ENCODE assay signal across 23 cellular contexts in genomic region chr20:19780261-19780660, GRCh38. TPM values are rescaled to one million over a fixed set of nuclear protein-coding genes. Genes with fewer than 3 reads are reported as not detected.
DNase-seq lines count a peak whose midpoint lies in the region; ATAC-seq, FAIRE-seq and TF ChIP-seq lines count a peak whose summit lies in the region.
"Had no signal": no experiment of that assay in that cellular context is flagged by ENCODE, and none has a peak within 500 bp of the region (broad histone marks: within the 10 kb centered on the region; RNA-seq: fewer than 3 reads in every experiment).

No MANE protein-coding gene starts in this region.

- no TSS peak for BruUV-seq in GM12878 (replicated peaks; lab: Mats Ljungman, UMichigan)
- BruUV-seq in PC-9 (replicated peaks; lab: Mats Ljungman, UMichigan), result no TSS peak

- no peaks in the 10 kb centered on the region for H3K36me3 ChIP-seq in GM12878 (ENCODE audit: control insufficient read depth in 2 of 2, insufficient read depth in 2 of 2, low read length in 1 of 2)
- H3K36me3 ChIP-seq in mesenchymal stem cell (ENCODE audit: control insufficient read depth in 1 of 2, insufficient read depth in 2 of 2, low read depth in 1 of 2, low read length in 2 of 2), result no peaks in the 10 kb centered on the region
- H3K36me3 ChIP-seq in transverse colon, result no peaks in the 10 kb centered on the region
- H3K36me3 ChIP-seq in PC-9 (ENCODE audit: low read depth), result no peaks in the 10 kb centered on the region
- H3K36me3 ChIP-seq: upper lobe of right lung had no signal

- H3K4me1 ChIP-seq in GM12878 (ENCODE audit: control insufficient read depth, insufficient read depth, low read length) (peaks cover 12% of the 10 kb centered on the region; the same call in 1 of the 2 replicates), mesenchymal stem cell (ENCODE audit: control insufficient read depth, insufficient read depth, low read depth, low read length) (peaks cover 31% of the 10 kb centered on the region), transverse colon (peaks cover 5 to 54% (median 28%) of the 10 kb centered on the region in 4 donors), PC-9 (replicated peaks; ENCODE audit: insufficient read depth) (peaks cover 34% of the 10 kb centered on the region)

- no peak overlapping the region for H2BK5ac ChIP-seq in mesenchymal stem cell (ENCODE audit: low read depth, low read length, poor library complexity, severe bottlenecking)

- CTCF ChIA-PET in GM12878 (lab: Yijun Ruan, JAX) (interaction anchor here (0.7 to 2.5 kb wide), 20 partner anchors 8 to 238 kb away, joined by 3 to 12 read pairs (median 3); partner anchors contain the start of gene RIN2), PC-9 (lab: Charles Lee) (interaction anchor here (0.5 to 0.6 kb wide), 2 partner anchors 20 to 371 kb away, joined by 3 to 4 read pairs; no protein-coding TSS in a partner anchor)

- SMC1A ChIA-PET in GM12878 (lab: Charles Lee; ENCODE audit: uncharacterized antibody, unreplicated experiment), result interaction anchor here (0.6 to 2.8 kb wide), 27 partner anchors 9 to 272 kb away, joined by 3 to 22 read pairs (median 4); partner anchors contain the start of genes CFAP61 and CRNKL1

- H2AFZ ChIP-seq in GM12878 (ENCODE audit: control insufficient read depth, low read depth, low read length) (no peak overlapping the region), mesenchymal stem cell (ENCODE audit: low read depth, low read length) (no peak overlapping the region), PC-9 (no peak overlapping the region)

- H3K79me1 ChIP-seq in mesenchymal stem cell (replicated peaks; ENCODE audit: low read length, poor library complexity, severe bottlenecking), result peaks cover 33% of the 10 kb centered on the region

- H2AK5ac ChIP-seq in mesenchymal stem cell (ENCODE audit: low read length, severe bottlenecking), result peak overlapping the region; percentile 71

- intact Hi-C loops in GM12878 (cut with micrococcal nuclease; ENCODE audit: unreplicated experiment), result loop anchor here (10.0 kb wide), 1 partner anchor 105 kb away; no protein-coding TSS in a partner anchor
- intact Hi-C loops in transverse colon (cut with DNase I; ENCODE audit: low total_unique reads), result no loop called here
- intact Hi-C loops in PC-9 (cut with micrococcal nuclease; ENCODE audit: unreplicated experiment), result no loop called here

- TF ChIP-seq EP300 in GM12878 (IDR thresholded peaks at IDR 0.05; ENCODE audit: borderline replicate concordance in 1 of 2, control insufficient read depth in 1 of 2, low read depth in 2 of 2, low read length in 2 of 2) (no peak), transverse colon (IDR thresholded peaks at IDR 0.05; ENCODE audit: low read depth) (no peak)

- DNase-seq in DMS 273 (lab: John Stamatoyannopoulos, UW; ENCODE audit: unreplicated experiment) (peak; percentile 54), NCI-H146 treated with DMSO at 0.1 percent for 48 hours (lab: John Stamatoyannopoulos, UW; ENCODE audit: unreplicated experiment) (peak; percentile 12), GM12878 (ENCODE audit: low read depth, low spot score) (no peak), mesenchymal stem cell (no peak), transverse colon (no peak), NAMALWA (ENCODE audit: low spot score) (no peak), PC-9 (no peak)
- DNase-seq: activated CD8-positive, alpha-beta T cell treated with anti-CD3 and anti-CD28 coated beads for 36 hours; CD8-positive, alpha-beta memory T cell; H7; naive B cell; NCI-H1417 treated with DMSO at 0.1 percent for 48 hours; NCI-H226; NCI-H774; occipital lobe; retina; upper lobe of right lung had no signal

- H3F3A ChIP-seq in PC-9 (ENCODE audit: insufficient read depth, low read depth), result peaks cover 28% of the 10 kb centered on the region

- no peak overlapping the region for H4K8ac ChIP-seq in mesenchymal stem cell (ENCODE audit: low read length)

- H3K4me2 ChIP-seq in GM12878 (ENCODE audit: control insufficient read depth, insufficient read depth) (peak overlapping the region; percentile 28; the same call in 1 of the 2 replicates), mesenchymal stem cell (ENCODE audit: low read length, poor library complexity, severe bottlenecking) (no peak overlapping the region), PC-9 (no peak overlapping the region)

- H3K9me2 ChIP-seq in PC-9 (ENCODE audit: insufficient read depth), result no peaks in the 10 kb centered on the region

- H3K14ac ChIP-seq in mesenchymal stem cell (ENCODE audit: low read length in 2 of 2), result no peak overlapping the region

- WGBS in GM12878 (ENCODE audit: insufficient coverage, insufficient replicate concordance, low lambda C conversion rate, missing lambda C conversion rate), result 18% methylated on average over 5 of the region's 5 CpGs
- WGBS in mesenchymal stem cell, result 91% methylated on average over 5 of the region's 5 CpGs
- WGBS in transverse colon (ENCODE audit: low coverage in 1 of 2), 2 donors, result 64 to 80% methylated on average over 3 to 5 of the region's 5 CpGs

- H3K79me2 ChIP-seq in GM12878 (ENCODE audit: control insufficient read depth, insufficient read depth, low read length) (no peaks in the 10 kb centered on the region), PC-9 (ENCODE audit: low read depth) (no peaks in the 10 kb centered on the region)

- FAIRE-seq in GM12878 (lab: Jason Lieb, UNC), result no peak

- H3K9ac ChIP-seq in GM12878 (ENCODE audit: control insufficient read depth, insufficient read depth, low read length) (no peak overlapping the region), mesenchymal stem cell (ENCODE audit: low read length) (no peak overlapping the region)

- H3K23ac ChIP-seq in mesenchymal stem cell (ENCODE audit: low read length in 2 of 2), result no peak overlapping the region

- no peak overlapping the region for H3K4ac ChIP-seq in mesenchymal stem cell (ENCODE audit: low read depth in 1 of 2, low read length in 2 of 2)

- no peak overlapping the region for H3K4me3 ChIP-seq in GM12878
- no peak overlapping the region for H3K4me3 ChIP-seq in mesenchymal stem cell (ENCODE audit: insufficient read depth in 1 of 2, low read depth in 1 of 2, low read length in 2 of 2)
- H3K4me3 ChIP-seq in transverse colon, result no peak overlapping the region
- no peak overlapping the region for H3K4me3 ChIP-seq in PC-9
- H3K4me3 ChIP-seq: upper lobe of right lung had no signal

- H3K9me3 ChIP-seq in GM12878 (replicated peaks; ENCODE audit: control insufficient read depth, insufficient read depth, low read length) (no peaks in the 10 kb centered on the region; the same call in 2 of the 3 replicates), mesenchymal stem cell (ENCODE audit: control insufficient read depth, low read length) (no peaks in the 10 kb centered on the region), transverse colon (no peaks in the 10 kb centered on the region), PC-9 (ENCODE audit: insufficient read depth, low read depth) (no peaks in the 10 kb centered on the region)
- H3K9me3 ChIP-seq: upper lobe of right lung had no signal

- POLR2A ChIA-PET in GM12878 (lab: Charles Lee), result interaction anchor here (0.6 to 1.6 kb wide), 3 partner anchors 8 to 228 kb away, joined by 3 to 5 read pairs (median 3); no protein-coding TSS in a partner anchor
- POLR2A ChIA-PET in PC-9 (lab: Charles Lee; ENCODE audit: unreplicated experiment), result interaction anchor here (0.6 kb wide), 1 partner anchor 155 kb away, joined by 21 read pairs; no protein-coding TSS in a partner anchor

- no peaks in the 10 kb centered on the region; a peak in 1 of 4 replicates for H3K27me3 ChIP-seq in GM12878 (replicated peaks in 1 of 2; ENCODE audit: control insufficient read depth in 2 of 2, insufficient read depth in 2 of 2, low read length in 1 of 2)
- H3K27me3 ChIP-seq in mesenchymal stem cell (ENCODE audit: control insufficient read depth in 1 of 2, insufficient read depth in 1 of 2, low read length in 2 of 2), result no peaks in the 10 kb centered on the region
- H3K27me3 ChIP-seq in transverse colon, result no peaks in the 10 kb centered on the region
- H3K27me3 ChIP-seq in PC-9 (ENCODE audit: insufficient read depth, low read depth), result no peaks in the 10 kb centered on the region
- H3K27me3 ChIP-seq: upper lobe of right lung had no signal

- in situ Hi-C loops in GM12878 (cut with MboI) (loop anchor here (5.0 kb wide), 1 partner anchor 217 kb away; no protein-coding TSS in a partner anchor), transverse colon (cut with MboI; ENCODE audit: low pct_ligation_motif_present in 1 of 4, low pct_unique_long_range_greater_than_20kb in 1 of 4, low sequenced_read_pairs in 3 of 4) (loop anchor here (5.0 to 25.0 kb wide), 6 partner anchors 85 to 225 kb away; no protein-coding TSS in a partner anchor)

- H3K27ac ChIP-seq in GM12878 (ENCODE audit: control insufficient read depth, insufficient read depth) (no peak overlapping the region), mesenchymal stem cell (ENCODE audit: low read length, poor library complexity, severe bottlenecking) (no peak overlapping the region), transverse colon (no peak overlapping the region), PC-9 (no peak overlapping the region)
- H3K27ac ChIP-seq: upper lobe of right lung had no signal

- ATAC-seq in GM12878 (peak; percentile 9), HG03039 (IDR thresholded peaks at IDR 0.05; ENCODE audit: unreplicated experiment) (no peak)
- ATAC-seq: activated CD8-positive, alpha-beta T cell treated with anti-CD3 and anti-CD28 coated beads for 36 hours; activated naive CD4-positive, alpha-beta T cell treated with anti-CD3 and anti-CD28 coated beads, Interleukin-2, amount 50 U/mL, for 72 hours; upper lobe of right lung had no signal

- TF ChIP-seq POLR2A in GM12878 (IDR thresholded peaks at IDR 0.05; ENCODE audit: low read depth, low read length) (no peak), transverse colon (IDR thresholded peaks at IDR 0.05) (no peak)

- H3K18ac ChIP-seq in mesenchymal stem cell (ENCODE audit: low read depth in 1 of 2, low read length in 2 of 2), result no peak overlapping the region

- TF ChIP-seq RAD21 in GM12878 (IDR thresholded peaks at IDR 0.05; ENCODE audit: insufficient read depth, low read depth, low read length), result no peak

- no peak overlapping the region for H2BK15ac ChIP-seq in mesenchymal stem cell (ENCODE audit: low read depth, poor library complexity, severe bottlenecking)

- H4K91ac ChIP-seq in mesenchymal stem cell (ENCODE audit: low read length), result no peak overlapping the region

- H2BK12ac ChIP-seq in mesenchymal stem cell (ENCODE audit: low read length in 2 of 2), result no peak overlapping the region

- TF ChIP-seq CTCF in GM12878 (IDR thresholded peaks at IDR 0.05 in 2 of 3, conservative IDR thresholded peaks at IDR 0.05 in 1 of 3; ENCODE audit: control insufficient read depth in 2 of 3, extremely low read depth in 1 of 3, insufficient read depth in 1 of 3, low read depth in 3 of 3, low read length in 3 of 3), result no peak
- TF ChIP-seq CTCF in transverse colon (IDR thresholded peaks at IDR 0.05), result no peak
- no peak for TF ChIP-seq CTCF in PC-9 (conservative IDR thresholded peaks at IDR 0.05)

- RAD21 ChIA-PET in GM12878 (lab: Charles Lee; ENCODE audit: unreplicated experiment), result interaction anchor here (0.5 to 2.7 kb wide), 12 partner anchors 10 to 222 kb away, joined by 3 to 20 read pairs (median 6); partner anchors contain the start of gene RIN2

- no peak overlapping the region for H2BK120ac ChIP-seq in mesenchymal stem cell (ENCODE audit: low read depth, low read length)

- no peaks in the 10 kb centered on the region for H4K20me1 ChIP-seq in GM12878 (ENCODE audit: control insufficient read depth, insufficient read depth)
- H4K20me1 ChIP-seq in PC-9 (ENCODE audit: insufficient read depth), result no peaks in the 10 kb centered on the region

RNA-seq across cellular contexts. Expression of gene RIN2, which starts 22.2 kb away (rescaled TPM):
- total RNA-seq in GM12878 (2013; cell fraction: nucleolus; rRNA removed), result 1.3 and 2.0 TPM in 2 replicates
- total RNA-seq in GM12878 (2014; rRNA removed), result 7.2 and 8.0 TPM in 2 replicates
- total RNA-seq in GM12878 (2014; rRNA removed; fragmentation: Illumina TruSeq; extraction: Trizol), result 5.1 and 5.4 TPM in 2 replicates
- total RNA-seq in GM12878 (2021), result 8.5 and 10.7 TPM in 2 replicates
- not detected for polyA plus RNA-seq in GM12878 (2011; ENCODE audit: low read depth)
- 0.68 and 0.75 TPM in 2 replicates for polyA plus RNA-seq in GM12878 (2011; rRNA removed)
- polyA plus RNA-seq in GM12878 (2011; cell fraction: cytosol; rRNA removed), result 0.28 and 0.46 TPM in 2 replicates
- polyA plus RNA-seq in GM12878 (2011; cell fraction: nucleus; rRNA removed), result 0.54 and 0.90 TPM in 2 replicates
- 0.04 and 0.15 TPM in 2 replicates for polyA plus RNA-seq in GM12878 (2012)
- 3.2 and 4.1 TPM in 2 replicates for polyA plus RNA-seq in GM12878 (2014; fragmentation: Illumina TruSeq; extraction: Trizol)
- polyA plus RNA-seq in GM12878 (2014; fragmentation: Nextera tagmentation; extraction: Ambion mirVana), result 1 to 10 TPM; 3.6 to 5.5 TPM
- polyA plus RNA-seq in GM12878 (2014; rRNA removed), result 2.9 and 3.4 TPM in 2 replicates
- 1 to 10 TPM; 4.4 to 4.6 TPM for polyA plus RNA-seq in GM12878 (2016; fragmentation: Nextera tagmentation; extraction: Ambion mirVana)
- polyA minus RNA-seq in GM12878 (2011; rRNA and poly(A)+ RNA removed), result 1.5 and 2.5 TPM in 2 replicates
- polyA minus RNA-seq in GM12878 (2011; cell fraction: cytosol; rRNA and poly(A)+ RNA removed), result 0.62 TPM in 1 of 2 replicates, not detected in the other
- 0.73 and 1.4 TPM in 2 replicates for polyA minus RNA-seq in GM12878 (2011; cell fraction: nucleus; rRNA and poly(A)+ RNA removed)
- 44.5 TPM for polyA plus RNA-seq in mesenchymal stem cell (2013, experiment 1 of 2)
- polyA plus RNA-seq in mesenchymal stem cell (2013, experiment 2 of 2), result 41.0 TPM
- 100 to 1,000 TPM in 2 of 4 donors, 10 to 100 TPM in 2; 53.2 to 157 (median 104) TPM for total RNA-seq in transverse colon
- 39.0 and 46.2 TPM in 2 replicates for total RNA-seq in PC-9 (2021)
- total RNA-seq: activated CD8-positive, alpha-beta T cell treated with anti-CD3 and anti-CD28 coated beads for 36 hours; activated naive CD4-positive, alpha-beta T cell treated with anti-CD3 and anti-CD28 coated beads, Interleukin-2, amount 50 U/mL, for 72 hours; activated T-helper 2 cell treated with anti-CD3 and anti-CD28 coated beads, Interferon-gamma antibody, Interleukin-2, Interleukin-4, amounts not matched to agents 10 μg/mL and 5 μg/mL and 100 μg/mL, durations not matched to agents 14 hours and 24 hours and 36 hours; OCI-LY7; T-helper 2 cell treated with Interferon-gamma antibody and Interleukin-4, amounts not matched to agents 100 ng/mL and 5 ng/mL, for 36 hours had no signal
- polyA plus RNA-seq: CD8-positive, alpha-beta memory T cell; IgD-negative memory B cell had no signal

Comparison
In these comparisons a context has a peak if more than half of its experiments do, and no peak if none do; other contexts are left out.
1. DNase-seq: peak in DMS 273 (single experiment) and NCI-H146 treated with DMSO at 0.1 percent for 48 hours (single experiment); none in GM12878 (single experiment), mesenchymal stem cell (single experiment), transverse colon (single experiment), NAMALWA (single experiment) and PC-9 (0 of 2).